Comparison of ENCODE assay signal across 8 cellular contexts in genomic region chr14:77799863-77800730, GRCh38. TPM values are rescaled to one million over a fixed set of nuclear protein-coding genes. Genes with fewer than 3 reads are reported as not detected.
DNase-seq lines count a peak whose midpoint lies in the region; ATAC-seq and TF ChIP-seq lines count a peak whose summit lies in the region.

Gene ADCK1 (plus strand): TSS chr14:77800109. CDS start chr14:77818979, 18,870 bp downstream.

- H3K4me1 Mint-ChIP-seq in activated T-helper 17 cell treated with anti-CD3 and anti-CD28 coated beads, Interleukin-2, amount 50 U/mL, for 72 hours, result no peaks in the 10 kb centered on the region
- peaks cover 5 to 9% of the 10 kb centered on the region in 2 donors for H3K4me1 Mint-ChIP-seq in natural killer cell

- no peaks in the 10 kb centered on the region for H3K9me3 ChIP-seq in KOPT-K1 (ENCODE audit: insufficient read depth, low read length, poor library complexity, severe bottlenecking)

- DNase-seq in EH (ENCODE audit: low read depth), result peak; percentile 82
- DNase-seq in RKO (ENCODE audit: low spot score), result peak; percentile 85
- peak; percentile 69 for DNase-seq in fibroblast of mammary gland (ENCODE audit: low read depth)
- DNase-seq in natural killer cell, result peak; percentile 75
- DNase-seq in stimulated activated naive CD4-positive, alpha-beta T cell treated with Interleukin-2 at 50 U/mL for 16 hours (lab: John Stamatoyannopoulos, UW), result peak; percentile 81

- peak; percentile 93 for ATAC-seq in GM21825 (IDR thresholded peaks at IDR 0.05; ENCODE audit: unreplicated experiment)
- ATAC-seq in activated T-helper 17 cell treated with anti-CD3 and anti-CD28 coated beads, Interleukin-2, amount 50 U/mL, for 72 hours (replicated peaks), result peak; percentile 97
- peak; percentile 88 to 93 (median 91) for ATAC-seq in natural killer cell

- H3K36me3 ChIP-seq in KOPT-K1 (ENCODE audit: insufficient read depth, low read length), result no peaks in the 10 kb centered on the region

- intact Hi-C loops in natural killer cell (cut with micrococcal nuclease), result loop anchor here (1.0 kb wide), 3 partner anchors 39 to 343 kb away; partner anchors contain the start of genes ALKBH1, SLIRP, SNW1 and VIPAS39

- H3K9me3 Mint-ChIP-seq in activated T-helper 17 cell treated with anti-CD3 and anti-CD28 coated beads, Interleukin-2, amount 50 U/mL, for 72 hours, result no peaks in the 10 kb centered on the region
- H3K9me3 Mint-ChIP-seq in natural killer cell, result no peaks in the 10 kb centered on the region

- peak within 1 kb of the TSS; percentile 84 for H3K27ac Mint-ChIP-seq in activated T-helper 17 cell treated with anti-CD3 and anti-CD28 coated beads, Interleukin-2, amount 50 U/mL, for 72 hours
- peak within 1 kb of the TSS; percentile 80 to 90 for H3K27ac Mint-ChIP-seq in natural killer cell

- H3K4me3 ChIP-seq in fibroblast of mammary gland (ENCODE audit: control insufficient read depth, low read depth, low read length), result peak within 1 kb of the TSS; percentile 66

- peak; percentile 37 for TF ChIP-seq CTCF in fibroblast of mammary gland (conservative IDR thresholded peaks at IDR 0.05; ENCODE audit: control insufficient read depth, insufficient read depth, low read depth, low read length)
- TF ChIP-seq CTCF in natural killer cell (IDR thresholded peaks at IDR 0.05), result peak; percentile 8

- H3K36me3 Mint-ChIP-seq in activated T-helper 17 cell treated with anti-CD3 and anti-CD28 coated beads, Interleukin-2, amount 50 U/mL, for 72 hours (ENCODE audit: low read depth), result no peaks in the 10 kb centered on the region
- H3K36me3 Mint-ChIP-seq in natural killer cell, result no peaks in the 10 kb centered on the region

- H3K27ac ChIP-seq in KOPT-K1 (ENCODE audit: low read depth, low read length, poor library complexity, severe bottlenecking), result peak within 1 kb of the TSS; percentile 80

- H3K27me3 Mint-ChIP-seq in activated T-helper 17 cell treated with anti-CD3 and anti-CD28 coated beads, Interleukin-2, amount 50 U/mL, for 72 hours, result no peaks in the 10 kb centered on the region
- H3K27me3 Mint-ChIP-seq in natural killer cell (ENCODE audit: low read depth in 2 of 2), result no peaks in the 10 kb centered on the region

- H3K4me3 Mint-ChIP-seq in activated T-helper 17 cell treated with anti-CD3 and anti-CD28 coated beads, Interleukin-2, amount 50 U/mL, for 72 hours, result peak within 1 kb of the TSS; percentile 90
- H3K4me3 Mint-ChIP-seq in natural killer cell, result peak within 1 kb of the TSS; percentile 87

RNA-seq across cellular contexts. Expression of gene ADCK1, which starts in this region (rescaled TPM):
- total RNA-seq in activated T-helper 17 cell treated with anti-CD3 and anti-CD28 coated beads, Interleukin-2, amount 50 U/mL, for 72 hours, result 1 to 10 TPM; 2.0 to 2.1 TPM
- 1 to 10 TPM; 8.0 to 9.2 (median 8.5) TPM for total RNA-seq in natural killer cell

Comparison
In these comparisons a context has a peak if more than half of its experiments do, and no peak if none do; other contexts are left out.
1. Peak in every context shown above with its lines: DNase-seq, ATAC-seq, H3K4me3 ChIP-seq and H3K27ac ChIP-seq.